Comparison of ENCODE assay signal across 10 cellular contexts in genomic region chr11:7892059-7892699, GRCh38. TPM values are rescaled to one million over a fixed set of nuclear protein-coding genes. Genes with fewer than 3 reads are reported as not detected.
DNase-seq lines count a peak whose midpoint lies in the region; ATAC-seq and TF ChIP-seq lines count a peak whose summit lies in the region.
"Had no signal": no experiment of that assay in that cellular context is flagged by ENCODE, and none has a peak within 500 bp of the region (broad histone marks: within the 10 kb centered on the region; RNA-seq: fewer than 3 reads in every experiment).

No MANE protein-coding gene starts in this region.

- CTCF ChIA-PET in naive thymus-derived CD4-positive, alpha-beta T cell (lab: Charles Lee): interaction anchor here (0.9 to 3.2 kb wide), 4 partner anchors 94 to 321 kb away, joined by 3 to 25 read pairs (median 8); partner anchors contain the start of gene EIF3F

- H3K36me3 ChIP-seq in RWPE2 (ENCODE audit: low read depth) (no peaks in the 10 kb centered on the region; the same call in 1 of the 2 replicates), neural progenitor cell (no peaks in the 10 kb centered on the region)
- no peaks in the 10 kb centered on the region for H3K36me3 ChIP-seq in naive thymus-derived CD4-positive, alpha-beta T cell (ENCODE audit: control insufficient read depth in 2 of 3, insufficient read depth in 3 of 3, low read length in 3 of 3)
- H3K36me3 ChIP-seq: lower lobe of right lung, thoracic aorta had no signal

- no peaks in the 10 kb centered on the region for H3K79me2 ChIP-seq in neural progenitor cell (ENCODE audit: low read depth)

- no peak overlapping the region for H3K9ac ChIP-seq in neural progenitor cell

- H3K9me3 Mint-ChIP-seq in neural progenitor cell: peaks cover 2% of the 10 kb centered on the region
- H3K9me3 Mint-ChIP-seq in activated naive CD8-positive, alpha-beta T cell treated with anti-CD3 and anti-CD28 coated beads for 36 hours: no peaks in the 10 kb centered on the region
- H3K9me3 Mint-ChIP-seq in naive thymus-derived CD4-positive, alpha-beta T cell: peaks cover 0 to 5% (median 0%) of the 10 kb centered on the region in 11 donors

- H3K4me3 ChIP-seq in RWPE2 (ENCODE audit: severe bottlenecking) (no peak overlapping the region), neural progenitor cell (no peak overlapping the region)
- no peak overlapping the region for H3K4me3 ChIP-seq in naive thymus-derived CD4-positive, alpha-beta T cell (ENCODE audit: low read length)
- H3K4me3 ChIP-seq: lower lobe of right lung, thoracic aorta had no signal

- H3K9me3 ChIP-seq in RWPE2 (ENCODE audit: severe bottlenecking) (no peaks in the 10 kb centered on the region), neural progenitor cell (ENCODE audit: low read depth) (no peaks in the 10 kb centered on the region)
- no peaks in the 10 kb centered on the region for H3K9me3 ChIP-seq in naive thymus-derived CD4-positive, alpha-beta T cell (ENCODE audit: control insufficient read depth in 2 of 3, low read length in 3 of 3)
- H3K9me3 ChIP-seq: lower lobe of right lung, thoracic aorta had no signal

- H3K4me1 Mint-ChIP-seq in neural progenitor cell: peaks cover 36% of the 10 kb centered on the region
- H3K4me1 Mint-ChIP-seq in activated naive CD8-positive, alpha-beta T cell treated with anti-CD3 and anti-CD28 coated beads for 36 hours: no peaks in the 10 kb centered on the region
- H3K4me1 Mint-ChIP-seq in naive thymus-derived CD4-positive, alpha-beta T cell: peaks cover 0 to 7% (median 3%) of the 10 kb centered on the region in 7 donors

- H3K27me3 Mint-ChIP-seq in neural progenitor cell (ENCODE audit: insufficient read depth, low read depth): peaks cover 2% of the 10 kb centered on the region
- peaks cover 3% of the 10 kb centered on the region for H3K27me3 Mint-ChIP-seq in activated naive CD8-positive, alpha-beta T cell treated with anti-CD3 and anti-CD28 coated beads for 36 hours
- peaks cover 4 to 18% (median 9%) of the 10 kb centered on the region in 5 donors for H3K27me3 Mint-ChIP-seq in naive thymus-derived CD4-positive, alpha-beta T cell

- peak overlapping the region; percentile 90 for H2AFZ ChIP-seq in neural progenitor cell (replicated peaks)

- no peaks in the 10 kb centered on the region for H3F3A ChIP-seq in neural progenitor cell (ENCODE audit: low read depth)

- H3K4me2 ChIP-seq in neural progenitor cell: no peak overlapping the region

- H3K4me3 Mint-ChIP-seq in neural progenitor cell: no peak overlapping the region
- H3K4me3 Mint-ChIP-seq in activated naive CD8-positive, alpha-beta T cell treated with anti-CD3 and anti-CD28 coated beads for 36 hours: no peak overlapping the region
- H3K4me3 Mint-ChIP-seq in naive thymus-derived CD4-positive, alpha-beta T cell: no peak overlapping the region

- H3K27ac ChIP-seq in RWPE2 (ENCODE audit: poor library complexity, severe bottlenecking) (no peak overlapping the region), neural progenitor cell (no peak overlapping the region)
- H3K27ac ChIP-seq in naive thymus-derived CD4-positive, alpha-beta T cell (ENCODE audit: low read depth, low read length): no peak overlapping the region
- H3K27ac ChIP-seq: lower lobe of right lung, thoracic aorta had no signal

- no peaks in the 10 kb centered on the region for H4K20me1 ChIP-seq in neural progenitor cell (ENCODE audit: low read depth)

- H3K4me1 ChIP-seq in RWPE2 (ENCODE audit: insufficient read depth, poor library complexity, severe bottlenecking) (peaks cover 3% of the 10 kb centered on the region), neural progenitor cell (no peaks in the 10 kb centered on the region)
- H3K4me1 ChIP-seq in naive thymus-derived CD4-positive, alpha-beta T cell (ENCODE audit: control insufficient read depth in 2 of 2, insufficient read depth in 2 of 2, low read length in 2 of 2): no peaks in the 10 kb centered on the region

- POLR2A ChIA-PET in naive thymus-derived CD4-positive, alpha-beta T cell (lab: Charles Lee): interaction anchor here (2.8 kb wide), 1 partner anchor 94 kb away, joined by 9 read pairs; the partner anchor contains the start of gene EIF3F

- ATAC-seq in GM18867 (IDR thresholded peaks at IDR 0.05; ENCODE audit: unreplicated experiment): peak; percentile 63
- ATAC-seq in HG02970 (IDR thresholded peaks at IDR 0.05; ENCODE audit: low FRiP score, unreplicated experiment): peak; percentile 50
- peak; percentile 52; the same call in 2 of the 3 replicates for ATAC-seq in RWPE2 (ENCODE audit: low read depth)
- ATAC-seq in naive thymus-derived CD4-positive, alpha-beta T cell: no peak

- no peak overlapping the region for H3K27ac Mint-ChIP-seq in neural progenitor cell
- H3K27ac Mint-ChIP-seq in activated naive CD8-positive, alpha-beta T cell treated with anti-CD3 and anti-CD28 coated beads for 36 hours: no peak overlapping the region
- H3K27ac Mint-ChIP-seq in naive thymus-derived CD4-positive, alpha-beta T cell: no peak overlapping the region

- intact Hi-C loops in naive thymus-derived CD4-positive, alpha-beta T cell (cut with micrococcal nuclease): loop anchor here (1.0 to 2.0 kb wide), 2 partner anchors 95 to 207 kb away; partner anchors contain the start of gene EIF3F (in 2 of the 2)

- H3K27me3 ChIP-seq in RWPE2 (ENCODE audit: insufficient read depth, poor library complexity, severe bottlenecking): no peaks in the 10 kb centered on the region
- H3K27me3 ChIP-seq in neural progenitor cell: no peaks in the 10 kb centered on the region
- H3K27me3 ChIP-seq in naive thymus-derived CD4-positive, alpha-beta T cell (ENCODE audit: control insufficient read depth in 2 of 2, insufficient read depth in 2 of 2, low read length in 2 of 2): no peaks in the 10 kb centered on the region

- TF ChIP-seq CTCF in RWPE2 (IDR thresholded peaks at IDR 0.05; ENCODE audit: poor library complexity, severe bottlenecking) (no peak), neural progenitor cell (IDR thresholded peaks at IDR 0.05) (no peak)

- H3K36me3 Mint-ChIP-seq in neural progenitor cell: no peaks in the 10 kb centered on the region
- no peaks in the 10 kb centered on the region for H3K36me3 Mint-ChIP-seq in activated naive CD8-positive, alpha-beta T cell treated with anti-CD3 and anti-CD28 coated beads for 36 hours
- H3K36me3 Mint-ChIP-seq in naive thymus-derived CD4-positive, alpha-beta T cell: no peaks in the 10 kb centered on the region

- no peak for DNase-seq in RWPE2 (ENCODE audit: low spot score)
- no peak for DNase-seq in neural progenitor cell (ENCODE audit: low spot score)
- DNase-seq in activated naive CD8-positive, alpha-beta T cell treated with anti-CD3 and anti-CD28 coated beads for 36 hours: no peak
- no peak for DNase-seq in stimulated activated CD4-positive, alpha-beta T cell treated with anti-CD3 and anti-CD28 coated beads, Interleukin-4, amount 100 ng/mL, for 24 hours
- no peak for DNase-seq in NCI-H510A (lab: John Stamatoyannopoulos, UW)
- DNase-seq in naive thymus-derived CD4-positive, alpha-beta T cell: no peak
- DNase-seq: lower lobe of right lung had no signal

RNA-seq across cellular contexts. Expression of gene OR10A6, which starts 38.9 kb away (rescaled TPM):
- not detected in 2 replicates for total RNA-seq in neural progenitor cell (ENCODE audit: low replicate concordance)
- total RNA-seq in activated naive CD8-positive, alpha-beta T cell treated with anti-CD3 and anti-CD28 coated beads for 36 hours: not detected
- total RNA-seq in naive thymus-derived CD4-positive, alpha-beta T cell: not detected
- not detected for polyA plus RNA-seq in naive thymus-derived CD4-positive, alpha-beta T cell
- total RNA-seq: lower lobe of right lung, thoracic aorta had no signal

RNA-seq across cellular contexts. Expression of gene OR10A3, which starts 49.3 kb away (rescaled TPM):
- total RNA-seq in neural progenitor cell (ENCODE audit: low replicate concordance): not detected in 2 replicates
- total RNA-seq in activated naive CD8-positive, alpha-beta T cell treated with anti-CD3 and anti-CD28 coated beads for 36 hours: not detected
- total RNA-seq in naive thymus-derived CD4-positive, alpha-beta T cell: not detected
- polyA plus RNA-seq in naive thymus-derived CD4-positive, alpha-beta T cell: not detected
- total RNA-seq: lower lobe of right lung, thoracic aorta had no signal
